In genomic region chr17:29589524-29590260, GRCh38 we compare ENCODE assay signal across 1 cellular context.
TF ChIP-seq lines count a peak whose summit lies in the region.

A gene with protein sequence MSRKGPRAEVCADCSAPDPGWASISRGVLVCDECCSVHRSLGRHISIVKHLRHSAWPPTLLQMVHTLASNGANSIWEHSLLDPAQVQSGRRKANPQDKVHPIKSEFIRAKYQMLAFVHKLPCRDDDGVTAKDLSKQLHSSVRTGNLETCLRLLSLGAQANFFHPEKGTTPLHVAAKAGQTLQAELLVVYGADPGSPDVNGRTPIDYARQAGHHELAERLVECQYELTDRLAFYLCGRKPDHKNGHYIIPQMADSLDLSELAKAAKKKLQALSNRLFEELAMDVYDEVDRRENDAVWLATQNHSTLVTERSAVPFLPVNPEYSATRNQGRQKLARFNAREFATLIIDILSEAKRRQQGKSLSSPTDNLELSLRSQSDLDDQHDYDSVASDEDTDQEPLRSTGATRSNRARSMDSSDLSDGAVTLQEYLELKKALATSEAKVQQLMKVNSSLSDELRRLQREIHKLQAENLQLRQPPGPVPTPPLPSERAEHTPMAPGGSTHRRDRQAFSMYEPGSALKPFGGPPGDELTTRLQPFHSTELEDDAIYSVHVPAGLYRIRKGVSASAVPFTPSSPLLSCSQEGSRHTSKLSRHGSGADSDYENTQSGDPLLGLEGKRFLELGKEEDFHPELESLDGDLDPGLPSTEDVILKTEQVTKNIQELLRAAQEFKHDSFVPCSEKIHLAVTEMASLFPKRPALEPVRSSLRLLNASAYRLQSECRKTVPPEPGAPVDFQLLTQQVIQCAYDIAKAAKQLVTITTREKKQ (minus strand): TSS chr17:29589648. CDS start chr17:29589378, 270 bp downstream.

TF ChIP-seq in GM12878, 131 proteins besides CTCF, POLR2A, EP300 and RAD21 (continued from another document):
- TF ChIP-seq SPI1 (IDR thresholded peaks at IDR 0.05; ENCODE audit: borderline replicate concordance, insufficient read depth, low read depth, low read length) (no peak), SP1 (IDR thresholded peaks at IDR 0.05; ENCODE audit: low read depth, low read length) (peak; percentile 45), SREBF1 (IDR thresholded peaks at IDR 0.05; ENCODE audit: low read length) (no peak)
